8 cellular contexts compared by ENCODE assay signal in the genomic region with DNA sequence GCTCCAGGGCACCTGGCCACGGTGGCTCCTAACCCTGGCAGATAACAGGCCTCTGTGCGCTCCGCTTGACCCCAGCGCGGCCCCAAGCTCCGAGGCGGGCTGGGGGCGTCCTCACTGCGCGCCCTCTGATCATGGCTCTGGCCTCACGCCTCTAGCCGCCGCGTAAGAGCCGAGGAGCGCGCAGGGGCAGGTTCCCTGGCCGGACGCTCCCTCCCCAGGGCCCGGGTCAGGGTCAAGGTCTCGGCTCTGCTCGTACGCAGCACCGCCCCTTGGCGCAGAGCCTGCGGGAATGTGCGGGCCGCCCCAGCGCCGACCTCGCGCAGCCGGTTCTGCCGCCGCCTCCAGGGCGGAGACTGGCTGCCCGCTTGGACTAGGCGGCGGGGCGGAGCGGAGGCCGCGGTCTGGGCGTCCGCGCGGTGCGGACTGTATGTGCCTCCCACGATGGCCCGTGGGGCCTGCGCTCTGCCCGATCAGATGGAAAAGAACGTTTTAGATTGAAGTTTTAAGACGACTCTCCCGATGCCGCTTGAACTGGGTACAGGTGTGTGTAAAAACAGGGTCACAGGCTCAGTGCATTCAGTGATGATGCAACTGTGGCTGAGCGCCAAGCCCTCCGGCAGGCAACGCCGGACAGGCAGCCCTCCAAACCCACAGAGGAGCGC. TPM values are rescaled to one million over a fixed set of nuclear protein-coding genes. Genes with fewer than 3 reads are reported as not detected.
A peak's percentile ranks its signal among the peaks of the same experiment; 100 is the strongest.
DNase-seq lines count a peak whose midpoint lies in the region; ATAC-seq and TF ChIP-seq lines count a peak whose summit lies in the region.

No MANE protein-coding gene starts in this region.

- peak overlapping the region; percentile 32 to 87 (median 72) for H3K4me3 ChIP-seq in dorsolateral prefrontal cortex
- peak overlapping the region; percentile 45 to 64 (median 63) for H3K4me3 ChIP-seq in right lobe of liver
- peak overlapping the region; percentile 61 to 74 for H3K4me3 ChIP-seq in stomach smooth muscle (ENCODE audit: low read length in 2 of 2)

- H3K36me3 ChIP-seq in right lobe of liver, result no peaks in the 10 kb centered on the region
- no peaks in the 10 kb centered on the region for H3K36me3 ChIP-seq in stomach smooth muscle (ENCODE audit: control insufficient read depth in 2 of 2, insufficient read depth in 2 of 2, low read length in 2 of 2)

- H3K9me3 ChIP-seq in right lobe of liver, result no peaks in the 10 kb centered on the region
- no peaks in the 10 kb centered on the region for H3K9me3 ChIP-seq in stomach smooth muscle (ENCODE audit: control insufficient read depth in 2 of 2, low read length in 2 of 2)

- intact Hi-C loops in dorsolateral prefrontal cortex (cut with DNase I), result no loop called here
- intact Hi-C loops in right lobe of liver (cut with DNase I), result no loop called here

- peak overlapping the region; percentile 57 to 75 for H3K9ac ChIP-seq in stomach smooth muscle (ENCODE audit: low read length in 2 of 2)

- DNase-seq in NCI-H345 (lab: John Stamatoyannopoulos, UW), result peak; percentile 23
- no peak for DNase-seq in NCI-H345 treated with DMSO at 0.1 percent for 48 hours (lab: John Stamatoyannopoulos, UW; ENCODE audit: unreplicated experiment)
- peak in 5 of 10 donors; percentile 35 to 67 (median 46) for DNase-seq in dorsolateral prefrontal cortex
- peak; percentile 94 to 97 (median 96) for DNase-seq in right lobe of liver
- DNase-seq in effector CD4-positive, alpha-beta T cell, result no peak

- H3K27ac ChIP-seq in dorsolateral prefrontal cortex (peak overlapping the region in 4 of 59 donors; percentile 48 to 71 (median 59)), right lobe of liver (peak overlapping the region; percentile 34 to 77 (median 77)), stomach smooth muscle (ENCODE audit: low read length) (no peak overlapping the region)

- H3K4me1 ChIP-seq in right lobe of liver (peaks cover 0 to 12% (median 3%) of the 10 kb centered on the region in 4 donors), stomach smooth muscle (ENCODE audit: control insufficient read depth, insufficient read depth, low read length) (peaks cover 20% of the 10 kb centered on the region)

- 0% methylated on average over 8 of the region's 61 CpGs for WGBS in right lobe of liver (ENCODE audit: insufficient coverage, low coverage, low lambda C conversion rate, missing lambda C conversion rate)

- peak; percentile 66 for TF ChIP-seq POLR2A in right lobe of liver (IDR thresholded peaks at IDR 0.05)

- H3K27me3 ChIP-seq in dorsolateral prefrontal cortex (peaks cover 0 to 3% (median 0%) of the 10 kb centered on the region in 45 donors), right lobe of liver (no peaks in the 10 kb centered on the region), stomach smooth muscle (ENCODE audit: control insufficient read depth in 1 of 2, insufficient read depth in 2 of 2, low read length in 2 of 2) (no peaks in the 10 kb centered on the region)

- peak in 1 of 56 donors; percentile 20 for TF ChIP-seq CTCF in dorsolateral prefrontal cortex (IDR thresholded peaks at IDR 0.05 in 54 of 56, conservative IDR thresholded peaks at IDR 0.05 in 2 of 56; ENCODE audit: low read depth in 1 of 56, partially characterized antibody in 56 of 56)
- peak in 1 of 4 donors; percentile 6 for TF ChIP-seq CTCF in right lobe of liver (IDR thresholded peaks at IDR 0.05)

- ATAC-seq in HG02678 (IDR thresholded peaks at IDR 0.05; ENCODE audit: unreplicated experiment), result peak; percentile 54
- peak; percentile 44 for ATAC-seq in SK-N-SH treated with all-trans-retinoic acid at 6 μM for 48 hours
- ATAC-seq in right lobe of liver, result peak; percentile 89 to 93 (median 92)

TF ChIP-seq in SK-N-SH treated with all-trans-retinoic acid at 6 μM for 48 hours, 23 proteins besides CTCF, POLR2A, EP300 and RAD21:
- TF ChIP-seq CSDC2 (CRISPR knock-in tag; IDR thresholded peaks at IDR 0.05), result no peak
- no peak for TF ChIP-seq ZFP3 (CRISPR knock-in tag; IDR thresholded peaks at IDR 0.05)
- TF ChIP-seq TOX (CRISPR knock-in tag; IDR thresholded peaks at IDR 0.05; ENCODE audit: borderline replicate concordance), result no peak
- TF ChIP-seq, protein P1, sequence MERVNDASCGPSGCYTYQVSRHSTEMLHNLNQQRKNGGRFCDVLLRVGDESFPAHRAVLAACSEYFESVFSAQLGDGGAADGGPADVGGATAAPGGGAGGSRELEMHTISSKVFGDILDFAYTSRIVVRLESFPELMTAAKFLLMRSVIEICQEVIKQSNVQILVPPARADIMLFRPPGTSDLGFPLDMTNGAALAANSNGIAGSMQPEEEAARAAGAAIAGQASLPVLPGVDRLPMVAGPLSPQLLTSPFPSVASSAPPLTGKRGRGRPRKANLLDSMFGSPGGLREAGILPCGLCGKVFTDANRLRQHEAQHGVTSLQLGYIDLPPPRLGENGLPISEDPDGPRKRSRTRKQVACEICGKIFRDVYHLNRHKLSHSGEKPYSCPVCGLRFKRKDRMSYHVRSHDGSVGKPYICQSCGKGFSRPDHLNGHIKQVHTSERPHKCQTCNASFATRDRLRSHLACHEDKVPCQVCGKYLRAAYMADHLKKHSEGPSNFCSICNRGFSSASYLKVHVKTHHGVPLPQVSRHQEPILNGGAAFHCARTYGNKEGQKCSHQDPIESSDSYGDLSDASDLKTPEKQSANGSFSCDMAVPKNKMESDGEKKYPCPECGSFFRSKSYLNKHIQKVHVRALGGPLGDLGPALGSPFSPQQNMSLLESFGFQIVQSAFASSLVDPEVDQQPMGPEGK (CRISPR knock-in tag; IDR thresholded peaks at IDR 0.05; ENCODE audit: borderline replicate concordance), result no peak
- TF ChIP-seq ZFP30 (CRISPR knock-in tag; IDR thresholded peaks at IDR 0.05), result no peak
- no peak for TF ChIP-seq ZC3H10 (CRISPR knock-in tag; IDR thresholded peaks at IDR 0.05)
- TF ChIP-seq BACH2 (CRISPR knock-in tag; IDR thresholded peaks at IDR 0.05; ENCODE audit: borderline replicate concordance), result no peak
- no peak for TF ChIP-seq PPARA (CRISPR knock-in tag; IDR thresholded peaks at IDR 0.05; ENCODE audit: borderline replicate concordance)
TF ChIP-seq in SK-N-SH treated with all-trans-retinoic acid at 6 μM for 48 hours: peak in this region for 0.

RNA-seq across cellular contexts. Expression of a gene that starts 40.8 kb away (rescaled TPM):
- total RNA-seq in dorsolateral prefrontal cortex, result 1 to 10 TPM; 2.2 to 8.4 (median 3.9) TPM
- total RNA-seq in right lobe of liver, result 1 to 10 TPM; 2.9 to 5.7 (median 4.8) TPM

RNA-seq across cellular contexts. Expression of a gene that starts 53.2 kb away (rescaled TPM):
- total RNA-seq in dorsolateral prefrontal cortex, result 10 to 100 TPM; 15.7 to 49.5 (median 30.0) TPM
- 10 to 100 TPM in 3 of 6 experiments, 1 to 10 TPM in 3; 6.4 to 12.3 (median 9.9) TPM for total RNA-seq in right lobe of liver

RNA-seq across cellular contexts. Expression of a gene that starts 57.5 kb away (rescaled TPM):
- total RNA-seq in dorsolateral prefrontal cortex (10 to 100 TPM in 59 of 120 experiments, 1 to 10 TPM in 61; 5.5 to 15.5 (median 10.0) TPM), right lobe of liver (1 to 10 TPM; 4.7 to 7.4 (median 6.1) TPM)

Comparison
In these comparisons a context has a peak if more than half of its experiments do, and no peak if none do; other contexts are left out.
1. DNase-seq: peak in NCI-H345 (single experiment) and right lobe of liver (3 of 3); none in NCI-H345 treated with DMSO at 0.1 percent for 48 hours (single experiment) and effector CD4-positive, alpha-beta T cell (single experiment).
2. Peak in every context shown above with its lines, with median percentiles within 50 percentile points of each other: ATAC-seq and H3K4me3 ChIP-seq.